12 cellular contexts compared by ENCODE assay signal in the genomic region with DNA sequence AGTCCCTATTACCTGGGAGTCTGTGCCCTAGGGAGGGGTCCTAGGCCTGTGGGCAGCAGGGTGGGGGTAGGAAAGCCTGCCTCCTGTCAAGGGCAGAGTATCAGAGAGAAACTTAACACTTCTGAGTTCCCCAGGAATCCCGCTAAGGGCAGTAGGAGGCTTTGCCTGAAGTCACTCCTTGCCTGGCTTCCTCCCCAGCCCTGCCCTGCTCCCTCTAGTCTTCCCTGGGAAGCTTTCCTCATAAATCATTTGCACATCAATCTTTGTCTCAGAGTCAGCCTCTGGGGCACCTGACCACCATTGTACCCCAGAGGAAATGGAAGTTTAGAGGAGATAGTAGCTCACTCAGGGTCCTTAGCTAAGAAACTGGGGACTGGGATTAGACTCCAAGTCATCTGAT.
A peak's percentile ranks its signal among the peaks of the same experiment; 100 is the strongest.
DNase-seq lines count a peak whose midpoint lies in the region; ATAC-seq, FAIRE-seq and TF ChIP-seq lines count a peak whose summit lies in the region.
"Had no signal": no experiment of that assay in that cellular context is flagged by ENCODE, and none has a peak within 500 bp of the region (broad histone marks: within the 10 kb centered on the region; RNA-seq: fewer than 3 reads in every experiment).

No MANE protein-coding gene starts in this region.

- H3K4me3 Mint-ChIP-seq in GM23338 (no peak overlapping the region), nephron progenitor cell (no peak overlapping the region)
- H3K4me3 Mint-ChIP-seq: CD4-positive, CD25-positive, alpha-beta regulatory T cell had no signal

- no peaks in the 10 kb centered on the region for H3K9me2 ChIP-seq in GM23338 (ENCODE audit: insufficient read depth)

- no peak for FAIRE-seq in urothelium cell line (lab: Jason Lieb, UNC)
- FAIRE-seq: H54 had no signal

- H3K27ac ChIP-seq in GM23338 (ENCODE audit: low read depth), result no peak overlapping the region
- H3K27ac ChIP-seq: BLaER1 treated with 17β-estradiol and CSF1 and Interleukin-3, amounts not matched to agents 10 nM and 100 nM had no signal

- H4K20me1 ChIP-seq in GM23338 (replicated peaks; ENCODE audit: insufficient read depth), result no peaks in the 10 kb centered on the region
- H4K20me1 ChIP-seq: BLaER1 treated with 17β-estradiol and CSF1 and Interleukin-3, amounts not matched to agents 10 nM and 100 nM had no signal

- no peak overlapping the region for H3K4me2 ChIP-seq in GM23338
- H3K4me2 ChIP-seq: BLaER1 treated with 17β-estradiol and CSF1 and Interleukin-3, amounts not matched to agents 10 nM and 100 nM had no signal

- H3K36me3 Mint-ChIP-seq in GM23338 (ENCODE audit: low read depth), result peaks cover 13% of the 10 kb centered on the region; the same call in 2 of the 3 replicates
- peaks cover 12% of the 10 kb centered on the region for H3K36me3 Mint-ChIP-seq in nephron progenitor cell (ENCODE audit: low read depth)

- peaks cover 5% of the 10 kb centered on the region; the same call in 1 of the 2 replicates for H3K36me3 ChIP-seq in GM23338 (ENCODE audit: insufficient read depth)
- H3K36me3 ChIP-seq: BLaER1 treated with 17β-estradiol and CSF1 and Interleukin-3, amounts not matched to agents 10 nM and 100 nM had no signal

- TF ChIP-seq CTCF in GM23338 (conservative IDR thresholded peaks at IDR 0.05; ENCODE audit: low read depth in 2 of 2) (no peak), nephron progenitor cell (IDR thresholded peaks at IDR 0.05) (no peak)

- H3F3A ChIP-seq in GM23338 (replicated peaks; ENCODE audit: low read depth), result no peaks in the 10 kb centered on the region

- peaks cover 22% of the 10 kb centered on the region for H3K9me3 Mint-ChIP-seq in GM23338
- peaks cover 26% of the 10 kb centered on the region for H3K9me3 Mint-ChIP-seq in nephron progenitor cell

- H3K4me3 ChIP-seq in GM23338, result no peak overlapping the region
- H3K4me3 ChIP-seq: BLaER1 treated with 17β-estradiol and CSF1 and Interleukin-3, amounts not matched to agents 10 nM and 100 nM had no signal

- H3K27ac Mint-ChIP-seq in GM23338, result no peak overlapping the region
- peak overlapping the region; percentile 60 for H3K27ac Mint-ChIP-seq in nephron progenitor cell
- H3K27ac Mint-ChIP-seq: CD4-positive, CD25-positive, alpha-beta regulatory T cell had no signal

- H3K4me1 ChIP-seq in GM23338 (ENCODE audit: insufficient read depth), result no peaks in the 10 kb centered on the region

- H3K27me3 Mint-ChIP-seq in GM23338 (ENCODE audit: insufficient read depth, low read depth, poor library complexity), result peaks cover 5% of the 10 kb centered on the region
- peaks cover 28% of the 10 kb centered on the region for H3K27me3 Mint-ChIP-seq in nephron progenitor cell (ENCODE audit: low read depth, poor library complexity)

- H3K4me1 Mint-ChIP-seq in GM23338, result peaks cover 6% of the 10 kb centered on the region
- peaks cover 38% of the 10 kb centered on the region for H3K4me1 Mint-ChIP-seq in nephron progenitor cell

- peak; percentile 52 for ATAC-seq in GM23338

- no peaks in the 10 kb centered on the region for H3K79me2 ChIP-seq in GM23338 (replicated peaks; ENCODE audit: insufficient read depth)

- no peak overlapping the region for H2AFZ ChIP-seq in GM23338

- peak; percentile 44 for DNase-seq in NCI-H2171 treated with DMSO at 0.1 percent for 48 hours (lab: John Stamatoyannopoulos, UW)
- DNase-seq in NCI-H2171 (lab: John Stamatoyannopoulos, UW), result no peak
- DNase-seq in GM23338 (ENCODE audit: low spot score), result no peak
- peak; percentile 8 for DNase-seq in NCI-H69 (lab: John Stamatoyannopoulos, UW)
- peak; percentile 31 for DNase-seq in nephron progenitor cell
- no peak for DNase-seq in NCI-H226
- no peak for DNase-seq in urothelium cell line (ENCODE audit: low spot score)
- DNase-seq: ACHN; CD4-positive, CD25-positive, alpha-beta regulatory T cell; DMS53 had no signal

- H3K27me3 ChIP-seq in GM23338 (ENCODE audit: insufficient read depth), result no peaks in the 10 kb centered on the region
- H3K27me3 ChIP-seq: BLaER1 treated with 17β-estradiol and CSF1 and Interleukin-3, amounts not matched to agents 10 nM and 100 nM had no signal

TF ChIP-seq in GM23338, 12 proteins besides CTCF, POLR2A, EP300 and RAD21 (continues in another document):
- TF ChIP-seq, protein P1, sequence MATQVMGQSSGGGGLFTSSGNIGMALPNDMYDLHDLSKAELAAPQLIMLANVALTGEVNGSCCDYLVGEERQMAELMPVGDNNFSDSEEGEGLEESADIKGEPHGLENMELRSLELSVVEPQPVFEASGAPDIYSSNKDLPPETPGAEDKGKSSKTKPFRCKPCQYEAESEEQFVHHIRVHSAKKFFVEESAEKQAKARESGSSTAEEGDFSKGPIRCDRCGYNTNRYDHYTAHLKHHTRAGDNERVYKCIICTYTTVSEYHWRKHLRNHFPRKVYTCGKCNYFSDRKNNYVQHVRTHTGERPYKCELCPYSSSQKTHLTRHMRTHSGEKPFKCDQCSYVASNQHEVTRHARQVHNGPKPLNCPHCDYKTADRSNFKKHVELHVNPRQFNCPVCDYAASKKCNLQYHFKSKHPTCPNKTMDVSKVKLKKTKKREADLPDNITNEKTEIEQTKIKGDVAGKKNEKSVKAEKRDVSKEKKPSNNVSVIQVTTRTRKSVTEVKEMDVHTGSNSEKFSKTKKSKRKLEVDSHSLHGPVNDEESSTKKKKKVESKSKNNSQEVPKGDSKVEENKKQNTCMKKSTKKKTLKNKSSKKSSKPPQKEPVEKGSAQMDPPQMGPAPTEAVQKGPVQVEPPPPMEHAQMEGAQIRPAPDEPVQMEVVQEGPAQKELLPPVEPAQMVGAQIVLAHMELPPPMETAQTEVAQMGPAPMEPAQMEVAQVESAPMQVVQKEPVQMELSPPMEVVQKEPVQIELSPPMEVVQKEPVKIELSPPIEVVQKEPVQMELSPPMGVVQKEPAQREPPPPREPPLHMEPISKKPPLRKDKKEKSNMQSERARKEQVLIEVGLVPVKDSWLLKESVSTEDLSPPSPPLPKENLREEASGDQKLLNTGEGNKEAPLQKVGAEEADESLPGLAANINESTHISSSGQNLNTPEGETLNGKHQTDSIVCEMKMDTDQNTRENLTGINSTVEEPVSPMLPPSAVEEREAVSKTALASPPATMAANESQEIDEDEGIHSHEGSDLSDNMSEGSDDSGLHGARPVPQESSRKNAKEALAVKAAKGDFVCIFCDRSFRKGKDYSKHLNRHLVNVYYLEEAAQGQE (IDR thresholded peaks at IDR 0.05; ENCODE audit: unreplicated experiment), result no peak
- TF ChIP-seq, protein P2, sequence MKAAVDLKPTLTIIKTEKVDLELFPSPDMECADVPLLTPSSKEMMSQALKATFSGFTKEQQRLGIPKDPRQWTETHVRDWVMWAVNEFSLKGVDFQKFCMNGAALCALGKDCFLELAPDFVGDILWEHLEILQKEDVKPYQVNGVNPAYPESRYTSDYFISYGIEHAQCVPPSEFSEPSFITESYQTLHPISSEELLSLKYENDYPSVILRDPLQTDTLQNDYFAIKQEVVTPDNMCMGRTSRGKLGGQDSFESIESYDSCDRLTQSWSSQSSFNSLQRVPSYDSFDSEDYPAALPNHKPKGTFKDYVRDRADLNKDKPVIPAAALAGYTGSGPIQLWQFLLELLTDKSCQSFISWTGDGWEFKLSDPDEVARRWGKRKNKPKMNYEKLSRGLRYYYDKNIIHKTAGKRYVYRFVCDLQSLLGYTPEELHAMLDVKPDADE (IDR thresholded peaks at IDR 0.05), result no peak
- TF ChIP-seq STAT1 (IDR thresholded peaks at IDR 0.05; ENCODE audit: unreplicated experiment) (no peak), CREB1 (CRISPR knock-in tag; IDR thresholded peaks at IDR 0.05; ENCODE audit: low read depth) (no peak), JUNB (IDR thresholded peaks at IDR 0.05; ENCODE audit: unreplicated experiment) (no peak), ZNF331 (CRISPR knock-in tag; IDR thresholded peaks at IDR 0.05; ENCODE audit: low read depth) (no peak), POLR2AphosphoS5 (IDR thresholded peaks at IDR 0.05; ENCODE audit: low read depth) (no peak), NANOG (IDR thresholded peaks at IDR 0.05; ENCODE audit: borderline replicate concordance) (no peak), EZH2 (IDR thresholded peaks at IDR 0.05; ENCODE audit: low read depth, unreplicated experiment) (no peak), ZNF114 (CRISPR knock-in tag; IDR thresholded peaks at IDR 0.05) (no peak)

Comparison
In these comparisons a context has a peak if more than half of its experiments do, and no peak if none do; other contexts are left out.
1. DNase-seq: peak in NCI-H2171 treated with DMSO at 0.1 percent for 48 hours (single experiment), NCI-H69 (single experiment) and nephron progenitor cell (single experiment); none in NCI-H2171 (single experiment), GM23338 (single experiment), NCI-H226 (single experiment) and urothelium cell line (single experiment).